In genomic region chr12:124681779-124682391, GRCh38 we compare ENCODE assay signal across 9 cellular contexts.
DNase-seq lines count a peak whose midpoint lies in the region; ATAC-seq and TF ChIP-seq lines count a peak whose summit lies in the region.
"Had no signal": no experiment of that assay in that cellular context is flagged by ENCODE, and none has a peak within 500 bp of the region (broad histone marks: within the 10 kb centered on the region; RNA-seq: fewer than 3 reads in every experiment).

No MANE protein-coding gene starts in this region.

- WGBS in aorta, 2 donors, result 21 to 30% methylated on average over 16 of the region's 16 CpGs

- H3K36me3 ChIP-seq in aorta (ENCODE audit: control insufficient read depth in 1 of 2, insufficient read depth in 2 of 2, low read length in 1 of 2), result no peaks in the 10 kb centered on the region
- no peaks in the 10 kb centered on the region for H3K36me3 ChIP-seq in CD4-positive, alpha-beta memory T cell (ENCODE audit: insufficient read depth, low read length)

- no peaks in the 10 kb centered on the region for H3K9me3 ChIP-seq in aorta (ENCODE audit: control insufficient read depth, low read length)
- no peaks in the 10 kb centered on the region for H3K9me3 ChIP-seq in CD4-positive, alpha-beta memory T cell (ENCODE audit: control insufficient read depth in 1 of 2, low read length in 2 of 2)

- no peaks in the 10 kb centered on the region for H3K36me3 Mint-ChIP-seq in mesothelial cell of epicardium
- H3K36me3 Mint-ChIP-seq in CD4-positive, alpha-beta memory T cell, result no peaks in the 10 kb centered on the region

- CTCF ChIA-PET in CD4-positive, alpha-beta memory T cell (lab: Charles Lee; ENCODE audit: partially characterized antibody), result no interaction called here

- H3K9me3 Mint-ChIP-seq in mesothelial cell of epicardium, result peaks cover under 1% of the 10 kb centered on the region
- no peaks in the 10 kb centered on the region for H3K9me3 Mint-ChIP-seq in CD4-positive, alpha-beta memory T cell

- peaks cover 0 to 3% of the 10 kb centered on the region in 2 donors for H3K4me1 ChIP-seq in aorta (ENCODE audit: control insufficient read depth in 1 of 2, insufficient read depth in 2 of 2, low read length in 2 of 2)
- H3K4me1 ChIP-seq in CD4-positive, alpha-beta memory T cell (ENCODE audit: insufficient read depth, low read length), result peaks cover under 1% of the 10 kb centered on the region

- POLR2A ChIA-PET in CD4-positive, alpha-beta memory T cell (lab: Charles Lee; ENCODE audit: partially characterized antibody), result interaction anchor here (1.1 kb wide), 1 partner anchor 115 kb away, joined by 3 read pairs; the partner anchor contains the start of gene NCOR2

- H3K27me3 ChIP-seq in aorta (ENCODE audit: control insufficient read depth in 1 of 2, insufficient read depth in 2 of 2, low read length in 1 of 2), result no peaks in the 10 kb centered on the region
- H3K27me3 ChIP-seq in CD4-positive, alpha-beta memory T cell (ENCODE audit: insufficient read depth, low read length), result no peaks in the 10 kb centered on the region

- intact Hi-C loops in aorta (cut with DNase I), result loop anchor here in 1 of 2 donors (5.0 to 10.0 kb wide), 2 partner anchors 80 to 227 kb away; no protein-coding TSS in a partner anchor
- intact Hi-C loops in CD4-positive, alpha-beta memory T cell (cut with micrococcal nuclease), result no loop called here

- TF ChIP-seq CTCF in mesothelial cell of epicardium (IDR thresholded peaks at IDR 0.05; ENCODE audit: unreplicated experiment) (no peak), GM10266 (IDR thresholded peaks at IDR 0.05; ENCODE audit: control insufficient read depth, insufficient read depth, low read depth, missing control alignments) (no peak)

- DNase-seq in NCI-H82 (lab: John Stamatoyannopoulos, UW) (peak; percentile 41), NCI-H82 treated with DMSO at 0.1 percent for 48 hours (lab: John Stamatoyannopoulos, UW; ENCODE audit: unreplicated experiment) (no peak), ecto neural progenitor cell (ENCODE audit: low spot score) (peak; percentile 75), mesothelial cell of epicardium (ENCODE audit: low spot score in 2 of 2, unreplicated experiment in 2 of 2) (no peak), aorta (peak; percentile 78 to 84), GM10266 (ENCODE audit: extremely low spot score) (no peak)
- no peak for DNase-seq in CD4-positive, alpha-beta memory T cell
- DNase-seq in stimulated activated naive CD8-positive, alpha-beta T cell treated with anti-CD3 and anti-CD28 coated beads, Interleukin-15, Interleukin-2, amounts not matched to agents 100 U/mL and 50 U/mL, for 24 hours, result no peak
- DNase-seq: activated effector memory CD4-positive, alpha-beta T cell treated with Interleukin-2 at 50 U/mL for 16 hours had no signal

- peak; percentile 45 for ATAC-seq in aorta (ENCODE audit: low FRiP score)
- no peak for ATAC-seq in stimulated activated naive CD8-positive, alpha-beta T cell treated with anti-CD3 and anti-CD28 coated beads, Interleukin-15, Interleukin-2, amounts not matched to agents 100 U/mL and 50 U/mL, for 24 hours

- no peak overlapping the region for H3K4me3 ChIP-seq in aorta (ENCODE audit: low read length in 2 of 2)
- H3K4me3 ChIP-seq in CD4-positive, alpha-beta memory T cell (ENCODE audit: low read length in 2 of 2), result no peak overlapping the region

- peaks cover 59% of the 10 kb centered on the region for H3K4me1 Mint-ChIP-seq in mesothelial cell of epicardium
- peaks cover 0 to 12% (median 7%) of the 10 kb centered on the region in 4 donors for H3K4me1 Mint-ChIP-seq in CD4-positive, alpha-beta memory T cell

- H3K27me3 Mint-ChIP-seq in mesothelial cell of epicardium (ENCODE audit: low read depth), result no peaks in the 10 kb centered on the region
- H3K27me3 Mint-ChIP-seq in CD4-positive, alpha-beta memory T cell, result peaks cover 0 to 3% of the 10 kb centered on the region in 2 donors

- no peak overlapping the region for H3K4me3 Mint-ChIP-seq in mesothelial cell of epicardium
- H3K4me3 Mint-ChIP-seq in CD4-positive, alpha-beta memory T cell, result no peak overlapping the region

- H3K27ac Mint-ChIP-seq in mesothelial cell of epicardium, result peak overlapping the region; percentile 35
- peak overlapping the region in 1 of 7 donors; percentile 51 for H3K27ac Mint-ChIP-seq in CD4-positive, alpha-beta memory T cell

- H3K27ac ChIP-seq in aorta (ENCODE audit: low read depth in 1 of 2, low read length in 2 of 2), result peak overlapping the region in 1 of 2 donors; percentile 53
- no peak overlapping the region for H3K27ac ChIP-seq in CD4-positive, alpha-beta memory T cell (ENCODE audit: low read depth, low read length)

Comparison
In these comparisons a context has a peak if more than half of its experiments do, and no peak if none do; other contexts are left out.
1. DNase-seq: peak in NCI-H82 (single experiment), ecto neural progenitor cell (single experiment) and aorta (2 of 2); none in NCI-H82 treated with DMSO at 0.1 percent for 48 hours (single experiment), mesothelial cell of epicardium (0 of 2), CD4-positive, alpha-beta memory T cell (0 of 5), stimulated activated naive CD8-positive, alpha-beta T cell treated with anti-CD3 and anti-CD28 coated beads, Interleukin-15, Interleukin-2, amounts not matched to agents 100 U/mL and 50 U/mL, for 24 hours (single experiment) and GM10266 (single experiment).